ENCODE assay signal across 1 cellular context in genomic region chr17:32110596-32110995, GRCh38.
TF ChIP-seq lines count a peak whose summit lies in the region.

No MANE protein-coding gene starts in this region.

TF ChIP-seq in H1, 55 proteins besides CTCF, POLR2A, EP300 and RAD21 (continued from another document):
- no peak for TF ChIP-seq CBX8 (IDR thresholded peaks at IDR 0.05; ENCODE audit: borderline replicate concordance, low read depth, low read length)
- TF ChIP-seq, protein P1, sequence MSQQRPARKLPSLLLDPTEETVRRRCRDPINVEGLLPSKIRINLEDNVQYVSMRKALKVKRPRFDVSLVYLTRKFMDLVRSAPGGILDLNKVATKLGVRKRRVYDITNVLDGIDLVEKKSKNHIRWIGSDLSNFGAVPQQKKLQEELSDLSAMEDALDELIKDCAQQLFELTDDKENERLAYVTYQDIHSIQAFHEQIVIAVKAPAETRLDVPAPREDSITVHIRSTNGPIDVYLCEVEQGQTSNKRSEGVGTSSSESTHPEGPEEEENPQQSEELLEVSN (IDR thresholded peaks at IDR 0.05), result no peak
- no peak for TF ChIP-seq SP4 (IDR thresholded peaks at IDR 0.05; ENCODE audit: low read length)
- TF ChIP-seq TAF1 (IDR thresholded peaks at IDR 0.05; ENCODE audit: low read depth, low read length), result no peak
- no peak for TF ChIP-seq SIRT6 (IDR thresholded peaks at IDR 0.05; ENCODE audit: low read length)
- TF ChIP-seq RNF2 (IDR thresholded peaks at IDR 0.05; ENCODE audit: borderline replicate concordance, low read depth, low read length, missing control alignments, poor library complexity, severe bottlenecking), result no peak
- no peak for TF ChIP-seq MAFK (IDR thresholded peaks at IDR 0.05; ENCODE audit: low read depth, low read length)
- no peak for TF ChIP-seq PHF8 (conservative IDR thresholded peaks at IDR 0.05; ENCODE audit: low read depth, low read length)
- TF ChIP-seq CHD2 (IDR thresholded peaks at IDR 0.05; ENCODE audit: low read length), result no peak
